In the genomic region with DNA sequence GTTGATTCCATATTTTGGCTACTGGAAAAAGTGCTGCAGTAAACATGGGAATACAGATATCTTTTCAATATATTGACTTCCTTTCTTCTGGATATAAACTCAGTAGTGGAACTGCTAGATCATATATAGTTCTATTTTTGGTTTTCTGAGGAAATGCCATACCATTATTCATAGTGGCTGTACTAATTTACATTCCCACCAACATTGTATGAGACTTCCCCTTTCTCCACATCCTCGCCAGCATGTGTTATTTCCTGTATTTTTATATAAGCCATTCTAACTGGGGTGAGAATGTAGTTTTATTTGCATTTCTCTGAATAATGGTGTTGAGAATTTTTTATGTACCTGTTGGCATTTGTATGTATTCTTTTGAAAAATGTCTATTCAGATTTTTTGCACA, we compare ENCODE assay signal across 22 cellular contexts.
"Had no signal": no experiment of that assay in that cellular context is flagged by ENCODE, and none has a peak within 500 bp of the region (broad histone marks: within the 10 kb centered on the region; RNA-seq: fewer than 3 reads in every experiment).

No MANE protein-coding gene starts in this region.

- FAIRE-seq: astrocyte, keratinocyte had no signal

- ATAC-seq: activated CD4-positive, alpha-beta T cell treated with anti-CD3 and anti-CD28 coated beads for 36 hours; activated T-cell treated with anti-CD3 and anti-CD28 coated beads, Interleukin-2, amount 50 U/mL, for 4 hours; left colon; mucosa of descending colon; right cardiac atrium; stimulated activated naive CD8-positive, alpha-beta T cell treated with anti-CD3 and anti-CD28 coated beads, Interleukin-15, Interleukin-2, amounts not matched to agents 100 U/mL and 50 U/mL, for 24 hours; upper lobe of right lung; WTC11 had no signal

- H3K4me3 ChIP-seq: colonic mucosa, mucosa of descending colon, thyroid gland, upper lobe of right lung had no signal

- DNase-seq: activated CD4-positive, alpha-beta T cell treated with anti-CD3 and anti-CD28 coated beads for 36 hours; activated CD4-positive, alpha-beta T cell treated with anti-CD3 and anti-CD28 coated beads, Interleukin-2, amount 50 U/mL, for 4 hours; activated CD8-positive, alpha-beta memory T cell treated with anti-CD3 and anti-CD28 coated beads for 24 hours; activated CD8-positive, alpha-beta memory T cell treated with anti-CD3 and anti-CD28 coated beads, Interleukin-2, amount 50 U/mL, for 48 hours; activated naive CD4-positive, alpha-beta T cell; activated naive CD8-positive, alpha-beta T cell treated with anti-CD3 and anti-CD28 coated beads for 36 hours; activated T-cell treated with anti-CD3 and anti-CD28 coated beads, Interleukin-2, amount 50 U/mL, for 4 hours; colonic mucosa; endodermal cell; left colon; mucosa of descending colon; nephron progenitor cell; right cardiac atrium; stimulated activated CD4-positive, alpha-beta T cell treated with anti-CD3 and anti-CD28 coated beads, Interleukin-12 subunit alpha, Interleukin-12 subunit beta, amount 100 ng/mL, for 4 hours; stimulated activated CD4-positive, alpha-beta T cell treated with anti-CD3 and anti-CD28 coated beads, Interleukin-4, amount 100 ng/mL, for 4 hours; stimulated activated naive CD8-positive, alpha-beta T cell treated with anti-CD3 and anti-CD28 coated beads, Interleukin-15, Interleukin-2, amounts not matched to agents 100 U/mL and 50 U/mL, for 24 hours; T-helper 9 cell; thyroid gland; upper lobe of right lung had no signal
